26 cellular contexts compared by ENCODE assay signal in the genomic region with DNA sequence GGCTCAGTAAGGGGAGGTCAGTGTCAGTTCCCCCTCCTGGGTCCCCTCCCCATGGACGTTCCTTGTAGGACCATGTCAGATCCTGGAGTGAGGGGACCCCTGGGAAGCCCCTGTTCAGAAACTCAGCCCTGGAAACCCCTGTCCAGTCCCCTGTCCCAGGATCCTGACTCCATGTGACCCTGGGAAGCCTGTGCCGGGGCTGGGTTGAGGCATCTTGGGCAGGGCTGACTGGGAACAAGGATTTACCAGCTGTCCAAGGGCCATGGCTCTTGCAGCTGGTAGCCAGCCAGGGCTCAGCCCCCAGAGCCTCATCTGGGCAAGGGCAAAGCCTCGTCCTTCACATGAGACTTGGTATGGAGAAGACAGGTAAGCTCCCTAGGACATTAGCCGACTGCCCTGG. TPM values are rescaled to one million over a fixed set of nuclear protein-coding genes. Genes with fewer than 3 reads are reported as not detected.
"Had no signal": no experiment of that assay in that cellular context is flagged by ENCODE, and none has a peak within 500 bp of the region (broad histone marks: within the 10 kb centered on the region; RNA-seq: fewer than 3 reads in every experiment).

No MANE protein-coding gene starts in this region.

- H3K4me1 ChIP-seq: ascending aorta, breast epithelium, esophagus muscularis mucosa, foreskin keratinocyte, gastrocnemius medialis had no signal

- H3K9me3 ChIP-seq: ascending aorta, breast epithelium, esophagus muscularis mucosa, gastrocnemius medialis had no signal

- H3K36me3 ChIP-seq: ascending aorta, breast epithelium, cardiac muscle cell, esophagus muscularis mucosa, gastrocnemius medialis had no signal

- H3K4me3 ChIP-seq: ascending aorta, breast epithelium, cardiac muscle cell, coronary artery, esophagus muscularis mucosa, gastrocnemius medialis had no signal

- ATAC-seq: activated CD4-positive, alpha-beta T cell treated with anti-CD3 and anti-CD28 coated beads for 36 hours; activated CD8-positive, alpha-beta T cell treated with anti-CD3 and anti-CD28 coated beads for 36 hours; activated naive CD4-positive, alpha-beta T cell treated with anti-CD3 and anti-CD28 coated beads, Interleukin-2, amount 50 U/mL, for 72 hours; activated T-cell treated with anti-CD3 and anti-CD28 coated beads, Interleukin-2, amount 50 U/mL, for 4 hours; activated T-helper 17 cell treated with anti-CD3 and anti-CD28 coated beads, Interleukin-2, amount 50 U/mL, for 72 hours; effector memory CD8-positive, alpha-beta T cell; foreskin keratinocyte; gastrocnemius medialis had no signal

- H3K27ac ChIP-seq: ascending aorta, breast epithelium, cardiac muscle cell, coronary artery, esophagus muscularis mucosa, foreskin keratinocyte, gastrocnemius medialis had no signal

- H3K27me3 ChIP-seq: ascending aorta, cardiac muscle cell, foreskin keratinocyte had no signal

- DNase-seq: activated CD4-positive, alpha-beta T cell treated with anti-CD3 and anti-CD28 coated beads for 36 hours; activated CD4-positive, alpha-beta T cell treated with anti-CD3 and anti-CD28 coated beads, Interleukin-2, amount 10 ng/mL, durations not matched to agents 24 days and 14 days; activated CD8-positive, alpha-beta memory T cell treated with anti-CD3 and anti-CD28 coated beads for 24 hours; activated CD8-positive, alpha-beta T cell treated with anti-CD3 and anti-CD28 coated beads for 36 hours; activated gamma-delta T cell; activated naive CD4-positive, alpha-beta T cell; activated naive CD4-positive, alpha-beta T cell treated with anti-CD3 and anti-CD28 coated beads, Interleukin-2, amount 10 ng/mL, durations not matched to agents 7 days and 5 days; activated naive CD8-positive, alpha-beta T cell treated with anti-CD3 and anti-CD28 coated beads, Interleukin-2, amount 10 ng/mL, durations not matched to agents 7 days and 5 days; activated T-cell treated with anti-CD3 and anti-CD28 coated beads, Interleukin-2, amount 50 U/mL, for 4 hours; dermis blood vessel endothelial cell; effector CD4-positive, alpha-beta T cell; effector memory CD8-positive, alpha-beta T cell; erythroblast; foreskin keratinocyte; gastrocnemius medialis; glutamatergic neuron; T-helper 2 cell had no signal

RNA-seq across cellular contexts. Expression of gene CEACAM4, which starts 25.1 kb away (rescaled TPM):
- total RNA-seq: activated CD4-positive, alpha-beta T cell treated with anti-CD3 and anti-CD28 coated beads for 36 hours; activated CD4-positive, alpha-beta T cell treated with anti-CD3 and anti-CD28 coated beads, Interleukin-2, amount 10 ng/mL, durations not matched to agents 24 days and 14 days; activated CD8-positive, alpha-beta T cell treated with anti-CD3 and anti-CD28 coated beads for 36 hours; activated naive CD4-positive, alpha-beta T cell treated with anti-CD3 and anti-CD28 coated beads, Interleukin-2, amount 50 U/mL, for 72 hours; activated naive CD8-positive, alpha-beta T cell treated with anti-CD3 and anti-CD28 coated beads, Interleukin-2, amount 10 ng/mL, durations not matched to agents 7 days and 5 days; activated T-cell treated with anti-CD3 and anti-CD28 coated beads, Interleukin-2, amount 50 U/mL, for 4 hours; activated T-helper 17 cell treated with anti-CD3 and anti-CD28 coated beads, Interleukin-2, amount 50 U/mL, for 72 hours; ascending aorta; cardiac muscle cell; cerebellum; dermis blood vessel endothelial cell; foreskin keratinocyte; T-helper 1 cell treated with Interleukin-12 subunit alpha and Interleukin-12 subunit beta and Interleukin-4 antibody, amounts not matched to agents 30 ng/mL and 1 ng/mL, for 36 hours had no signal
- polyA plus RNA-seq: cardiac muscle cell, foreskin keratinocyte had no signal

RNA-seq across cellular contexts. Expression of gene CEACAM21, which starts 25.8 kb away (rescaled TPM):
- total RNA-seq: ascending aorta, foreskin keratinocyte had no signal
- polyA plus RNA-seq: foreskin keratinocyte had no signal
